ENCODE assay signal across 18 cellular contexts in the genomic region with DNA sequence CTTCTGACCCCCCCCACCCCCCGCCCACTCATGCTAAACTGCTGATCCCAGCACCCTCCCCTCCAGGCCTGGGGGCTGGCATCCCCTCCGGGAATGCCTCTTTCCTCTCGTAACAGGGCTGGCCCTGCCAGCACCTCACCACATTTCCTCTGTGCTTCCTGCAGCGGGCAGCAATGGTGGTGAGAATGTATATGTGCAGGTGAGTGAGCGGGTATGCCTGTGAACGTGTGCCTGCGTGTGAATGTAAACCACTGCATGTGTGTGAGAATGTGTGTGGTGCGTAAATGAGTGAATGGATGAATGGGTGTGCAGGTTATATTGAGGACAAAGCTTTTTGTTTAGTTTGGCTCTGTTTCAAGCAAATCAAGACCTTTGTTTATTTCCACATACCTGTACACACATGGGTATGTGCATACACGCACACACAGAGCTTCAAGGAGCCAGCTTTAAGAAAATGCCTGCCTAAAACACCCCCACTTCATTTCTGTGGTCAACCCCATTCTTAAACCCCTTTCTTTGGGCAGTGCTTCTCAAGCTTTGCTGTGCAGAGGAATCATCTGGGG.
"Had no signal": no experiment of that assay in that cellular context is flagged by ENCODE, and none has a peak within 500 bp of the region (broad histone marks: within the 10 kb centered on the region; RNA-seq: fewer than 3 reads in every experiment).

No MANE protein-coding gene starts in this region.

- H3K9me3 ChIP-seq: colonic mucosa, transverse colon, uterus had no signal

- H3K27ac ChIP-seq: brain microvascular endothelial cell, colonic mucosa, suprapubic skin, transverse colon, uterus had no signal

- H3K27me3 ChIP-seq: colonic mucosa, suprapubic skin, transverse colon, uterus had no signal

- H3K36me3 ChIP-seq: brain microvascular endothelial cell, colonic mucosa, suprapubic skin, transverse colon, uterus had no signal

- H3K4me3 Mint-ChIP-seq: activated T-helper 17 cell treated with anti-CD3 and anti-CD28 coated beads, Interleukin-2, amount 50 U/mL, for 72 hours; central memory CD8-positive, alpha-beta T cell; nephron progenitor cell; stimulated activated naive CD8-positive, alpha-beta T cell treated with anti-CD3 and anti-CD28 coated beads, Interleukin-15, Interleukin-2, amounts not matched to agents 100 ng/mL and 50 ng/mL, for 24 hours had no signal

- DNase-seq: activated naive CD4-positive, alpha-beta T cell treated with Interleukin-2 at 50 U/mL for 16 hours; aorta; brain microvascular endothelial cell; colonic mucosa; foreskin melanocyte; hypothalamus; midbrain; nephron progenitor cell; retina; stimulated activated CD4-positive, alpha-beta T cell treated with anti-CD3 and anti-CD28 coated beads, Interleukin-1b, Interleukin-23, amount 100 ng/mL, for 48 hours; T-helper 1 cell; T1000; transverse colon; uterus had no signal

- ATAC-seq: activated T-helper 17 cell treated with anti-CD3 and anti-CD28 coated beads, Interleukin-2, amount 50 U/mL, for 72 hours had no signal

- H3K4me3 ChIP-seq: colonic mucosa, suprapubic skin, transverse colon, uterus had no signal

- H3K4me1 Mint-ChIP-seq: activated T-helper 17 cell treated with anti-CD3 and anti-CD28 coated beads, Interleukin-2, amount 50 U/mL, for 72 hours; nephron progenitor cell had no signal

- H3K27me3 Mint-ChIP-seq: central memory CD8-positive, alpha-beta T cell had no signal

- H3K27ac Mint-ChIP-seq: activated T-helper 17 cell treated with anti-CD3 and anti-CD28 coated beads, Interleukin-2, amount 50 U/mL, for 72 hours; nephron progenitor cell; stimulated activated naive CD8-positive, alpha-beta T cell treated with anti-CD3 and anti-CD28 coated beads, Interleukin-15, Interleukin-2, amounts not matched to agents 100 ng/mL and 50 ng/mL, for 24 hours had no signal

- H3K4me1 ChIP-seq: colonic mucosa, suprapubic skin, transverse colon, uterus had no signal
